In genomic region chr6:23584134-23584763, GRCh38 we compare ENCODE assay signal across 31 cellular contexts.
DNase-seq lines count a peak whose midpoint lies in the region; ATAC-seq and TF ChIP-seq lines count a peak whose summit lies in the region.
"Had no signal": no experiment of that assay in that cellular context is flagged by ENCODE, and none has a peak within 500 bp of the region (broad histone marks: within the 10 kb centered on the region; RNA-seq: fewer than 3 reads in every experiment).

No MANE protein-coding gene starts in this region.

- H3K36me3 ChIP-seq in adipocyte (ENCODE audit: control insufficient read depth, insufficient read depth, low read length, severe bottlenecking) = no peaks in the 10 kb centered on the region
- H3K36me3 ChIP-seq: BE2C, cardiac muscle cell, esophagus squamous epithelium, tibial artery had no signal

- peaks cover 17% of the 10 kb centered on the region for H3K4me1 Mint-ChIP-seq in osteocyte (ENCODE audit: unreplicated experiment)
- H3K4me1 Mint-ChIP-seq: activated CD4-positive, alpha-beta memory T cell treated with anti-CD3 and anti-CD28 coated beads, Interleukin-2, amount 10 ng/mL, durations not matched to agents 7 days and 5 days; stimulated activated naive CD8-positive, alpha-beta T cell treated with anti-CD3 and anti-CD28 coated beads, Interleukin-15, amount 100 ng/mL, for 72 hours; T-helper 17 cell had no signal

- peaks cover 5% of the 10 kb centered on the region for H3K9me3 Mint-ChIP-seq in osteocyte (ENCODE audit: unreplicated experiment)

- H3K9me3 ChIP-seq in adipocyte (ENCODE audit: control insufficient read depth, low read length) = no peaks in the 10 kb centered on the region
- H3K9me3 ChIP-seq: A549, BE2C, esophagus squamous epithelium, psoas muscle, SK-N-SH, tibial artery had no signal

- no peaks in the 10 kb centered on the region for H3K36me3 Mint-ChIP-seq in osteocyte (ENCODE audit: unreplicated experiment)
- H3K36me3 Mint-ChIP-seq: activated naive CD8-positive, alpha-beta T cell had no signal

- H3K27ac Mint-ChIP-seq in osteocyte (ENCODE audit: unreplicated experiment) = peak overlapping the region; percentile 80
- H3K27ac Mint-ChIP-seq: activated CD4-positive, alpha-beta memory T cell treated with anti-CD3 and anti-CD28 coated beads, Interleukin-2, amount 10 ng/mL, durations not matched to agents 7 days and 5 days; activated naive CD8-positive, alpha-beta T cell; activated T-helper 2 cell treated with anti-CD3 and anti-CD28 coated beads, Interferon-gamma antibody, Interleukin-2, Interleukin-4, amounts not matched to agents 10 μg/mL and 5 μg/mL and 100 μg/mL, durations not matched to agents 14 hours and 24 hours and 36 hours; stimulated activated naive CD8-positive, alpha-beta T cell treated with anti-CD3 and anti-CD28 coated beads, Interleukin-15, amount 100 ng/mL, for 72 hours; T-helper 17 cell had no signal

- H3K4me1 ChIP-seq in adipocyte (ENCODE audit: control insufficient read depth, insufficient read depth, low read length) = peaks cover 17% of the 10 kb centered on the region
- H3K4me1 ChIP-seq: A549, BE2C, esophagus squamous epithelium, psoas muscle, tibial artery had no signal

- H3K27me3 ChIP-seq in adipocyte (replicated peaks; ENCODE audit: control insufficient read depth, insufficient read depth, low read length) = no peaks in the 10 kb centered on the region
- H3K27me3 ChIP-seq: BE2C, cardiac muscle cell, esophagus squamous epithelium, tibial artery had no signal

- peak; percentile 69 for ATAC-seq in left colon
- no peak for ATAC-seq in stimulated activated naive CD8-positive, alpha-beta T cell treated with anti-CD3 and anti-CD28 coated beads, Interleukin-15, Interleukin-2, amounts not matched to agents 100 U/mL and 50 U/mL, for 24 hours
- ATAC-seq in HG03439 (IDR thresholded peaks at IDR 0.05; ENCODE audit: unreplicated experiment) = no peak
- no peak for ATAC-seq in HG03108 (IDR thresholded peaks at IDR 0.05; ENCODE audit: unreplicated experiment)
- ATAC-seq: A549; psoas muscle; stimulated activated naive CD8-positive, alpha-beta T cell treated with anti-CD3 and anti-CD28 coated beads, Interleukin-15, amount 100 ng/mL, for 72 hours; T-helper 17 cell had no signal

- no peak overlapping the region for H3K4me3 Mint-ChIP-seq in osteocyte (ENCODE audit: unreplicated experiment)
- H3K4me3 Mint-ChIP-seq: activated CD4-positive, alpha-beta memory T cell treated with anti-CD3 and anti-CD28 coated beads, Interleukin-2, amount 10 ng/mL, durations not matched to agents 7 days and 5 days; activated naive CD8-positive, alpha-beta T cell; stimulated activated naive CD8-positive, alpha-beta T cell treated with anti-CD3 and anti-CD28 coated beads, Interleukin-15, amount 100 ng/mL, for 72 hours; T-helper 17 cell had no signal

- H3K27me3 Mint-ChIP-seq in osteocyte (ENCODE audit: unreplicated experiment) = no peaks in the 10 kb centered on the region
- H3K27me3 Mint-ChIP-seq: activated CD4-positive, alpha-beta memory T cell treated with anti-CD3 and anti-CD28 coated beads, Interleukin-2, amount 10 ng/mL, durations not matched to agents 7 days and 5 days; stimulated activated naive CD8-positive, alpha-beta T cell treated with anti-CD3 and anti-CD28 coated beads, Interleukin-15, amount 100 ng/mL, for 72 hours; T-helper 17 cell had no signal

- peak overlapping the region; percentile 46 for H3K9ac ChIP-seq in adipocyte (ENCODE audit: low read length)
- H3K9ac ChIP-seq: SK-N-SH had no signal

- no peak overlapping the region for H3K4me3 ChIP-seq in adipocyte (ENCODE audit: low read length)
- H3K4me3 ChIP-seq: A549, cardiac muscle cell, esophagus squamous epithelium, psoas muscle, tibial artery had no signal

- intact Hi-C loops in left colon (cut with DNase I, micrococcal nuclease) = no loop called here

- no peak for TF ChIP-seq CTCF in osteocyte (IDR thresholded peaks at IDR 0.05)

- DNase-seq in COLO829 (ENCODE audit: low spot score) (peak; percentile 50), adipocyte (ENCODE audit: low read depth) (peak; percentile 90), left colon (no peak), osteocyte (ENCODE audit: extremely low spot score, unreplicated experiment) (no peak), T-helper 1 cell (no peak)
- DNase-seq in stimulated activated naive CD8-positive, alpha-beta T cell treated with anti-CD3 and anti-CD28 coated beads, Interleukin-15, Interleukin-2, amounts not matched to agents 100 U/mL and 50 U/mL, for 24 hours = no peak
- DNase-seq: activated CD4-positive, alpha-beta memory T cell treated with anti-CD3 and anti-CD28 coated beads, Interleukin-2, amount 10 ng/mL, durations not matched to agents 7 days and 5 days; activated CD4-positive, alpha-beta T cell treated with anti-CD3 and anti-CD28 coated beads for 1 hour; aorta; BE2C; cortex of kidney; DMS153; esophagus squamous epithelium; GOT3; kidney; mammary epithelial cell; NCI-H1436; NCI-H2081 treated with DMSO at 0.1 percent for 48 hours; NCI-H345; NCI-H774; psoas muscle; SK-N-SH; stimulated activated naive CD8-positive, alpha-beta T cell treated with anti-CD3 and anti-CD28 coated beads, Interleukin-15, amount 100 ng/mL, for 72 hours; T-helper 17 cell; tibial artery had no signal

Comparison
In these comparisons a context has a peak if more than half of its experiments do, and no peak if none do; other contexts are left out.
1. DNase-seq: peak in COLO829 (single experiment) and adipocyte (single experiment); none in left colon (0 of 2), osteocyte (single experiment), stimulated activated naive CD8-positive, alpha-beta T cell treated with anti-CD3 and anti-CD28 coated beads, Interleukin-15, Interleukin-2, amounts not matched to agents 100 U/mL and 50 U/mL, for 24 hours (single experiment) and T-helper 1 cell (0 of 5).